ENCODE assay signal across 8 cellular contexts in the genomic region with DNA sequence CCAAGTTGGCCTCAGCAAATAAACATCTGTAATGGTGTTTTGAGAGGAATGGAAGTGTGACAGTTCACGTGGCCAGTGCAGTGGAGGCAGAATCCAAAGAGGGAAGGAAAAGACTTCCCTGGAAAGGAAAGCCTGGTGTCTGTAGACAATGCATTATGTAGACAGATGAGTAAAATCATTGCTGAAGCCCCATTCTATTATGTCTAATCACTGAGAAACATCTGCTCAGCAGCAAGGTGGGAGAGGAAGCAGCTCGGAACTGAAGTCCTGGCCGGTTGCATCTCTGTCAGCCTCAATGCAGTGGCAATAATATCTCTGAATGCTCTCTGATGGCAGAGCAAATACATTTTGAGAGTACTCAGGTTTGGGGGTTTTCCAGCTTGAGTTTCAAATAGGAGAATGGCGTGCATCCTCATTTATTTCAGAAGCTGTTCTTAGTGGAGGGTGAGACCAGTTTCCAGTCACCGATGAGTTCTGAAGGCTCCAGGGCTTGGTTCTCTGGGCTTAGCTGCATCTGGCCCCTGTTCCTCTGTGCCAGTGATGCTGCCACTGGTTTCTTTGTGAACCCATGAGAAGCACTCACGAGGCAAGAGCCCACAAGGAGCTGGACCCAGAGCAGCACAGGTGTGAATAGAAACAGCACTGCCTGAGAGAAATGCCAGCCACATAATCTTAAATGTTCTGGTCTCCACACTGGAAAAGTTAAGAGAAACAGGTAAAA.
DNase-seq lines count a peak whose midpoint lies in the region; ATAC-seq and TF ChIP-seq lines count a peak whose summit lies in the region.

No MANE protein-coding gene starts in this region.

- CTCF ChIA-PET in activated naive CD4-positive, alpha-beta T cell treated with anti-CD3 and anti-CD28 coated beads for 36 hours (lab: Charles Lee) = interaction anchor here (0.6 to 4.2 kb wide), 6 partner anchors 10 to 751 kb away, joined by 3 to 21 read pairs (median 3); no protein-coding TSS in a partner anchor

- H3K4me3 ChIP-seq in esophagus muscularis mucosa = no peak overlapping the region

- no peak overlapping the region for H3K4me3 Mint-ChIP-seq in activated naive CD4-positive, alpha-beta T cell treated with anti-CD3 and anti-CD28 coated beads for 36 hours
- no peak overlapping the region for H3K4me3 Mint-ChIP-seq in stimulated activated naive B cell treated with anti-CD40 and anti-IgM and Interleukin-4, amounts not matched to agents 10 μg/mL and 1 μg/mL and 100 μg/mL, for 72 hours

- 65% methylated on average over 6 of the region's 6 CpGs for WGBS in esophagus muscularis mucosa

- TF ChIP-seq EP300 in esophagus muscularis mucosa (IDR thresholded peaks at IDR 0.05) = no peak

- H3K36me3 Mint-ChIP-seq in activated naive CD4-positive, alpha-beta T cell treated with anti-CD3 and anti-CD28 coated beads for 36 hours (ENCODE audit: low read depth) = peaks cover 74% of the 10 kb centered on the region
- peaks cover 50 to 71% of the 10 kb centered on the region in 2 donors for H3K36me3 Mint-ChIP-seq in stimulated activated naive B cell treated with anti-CD40 and anti-IgM and Interleukin-4, amounts not matched to agents 10 μg/mL and 1 μg/mL and 100 μg/mL, for 72 hours

- peaks cover 10 to 64% (median 21%) of the 10 kb centered on the region in 4 donors for H3K36me3 ChIP-seq in esophagus muscularis mucosa

- no peaks in the 10 kb centered on the region for H3K27me3 ChIP-seq in esophagus muscularis mucosa

- peaks cover 8% of the 10 kb centered on the region for H3K9me3 Mint-ChIP-seq in activated naive CD4-positive, alpha-beta T cell treated with anti-CD3 and anti-CD28 coated beads for 36 hours
- peaks cover 6 to 11% of the 10 kb centered on the region in 2 donors for H3K9me3 Mint-ChIP-seq in stimulated activated naive B cell treated with anti-CD40 and anti-IgM and Interleukin-4, amounts not matched to agents 10 μg/mL and 1 μg/mL and 100 μg/mL, for 72 hours

- no peak for TF ChIP-seq POLR2A in esophagus muscularis mucosa (IDR thresholded peaks at IDR 0.05; ENCODE audit: low read depth)

- no peak overlapping the region for H3K27ac ChIP-seq in esophagus muscularis mucosa (replicated peaks in 1 of 4)

- TF ChIP-seq CTCF in esophagus muscularis mucosa (IDR thresholded peaks at IDR 0.05) = no peak

- DNase-seq in activated naive CD4-positive, alpha-beta T cell treated with anti-CD3 and anti-CD28 coated beads for 36 hours = peak; percentile 44
- DNase-seq in activated naive CD4-positive, alpha-beta T cell treated with Interleukin-2 at 50 U/mL for 16 hours = no peak
- DNase-seq in NCI-H345 treated with DMSO at 0.1 percent for 48 hours (lab: John Stamatoyannopoulos, UW; ENCODE audit: unreplicated experiment) (peak; percentile 56), esophagus muscularis mucosa (ENCODE audit: extremely low spot score) (no peak), NCI-H1694 treated with DMSO at 0.1 percent for 48 hours (lab: John Stamatoyannopoulos, UW) (no peak), NCI-H2029 treated with DMSO at 0.1 percent for 48 hours (lab: John Stamatoyannopoulos, UW) (no peak)
- DNase-seq in stimulated activated naive B cell treated with anti-CD40 and anti-IgM and Interleukin-4, amounts not matched to agents 10 μg/mL and 1 μg/mL and 100 μg/mL, for 72 hours = no peak

- H3K27me3 Mint-ChIP-seq in activated naive CD4-positive, alpha-beta T cell treated with anti-CD3 and anti-CD28 coated beads for 36 hours (ENCODE audit: low read depth) = no peaks in the 10 kb centered on the region
- H3K27me3 Mint-ChIP-seq in stimulated activated naive B cell treated with anti-CD40 and anti-IgM and Interleukin-4, amounts not matched to agents 10 μg/mL and 1 μg/mL and 100 μg/mL, for 72 hours = no peaks in the 10 kb centered on the region

- intact Hi-C loops in activated naive CD4-positive, alpha-beta T cell treated with anti-CD3 and anti-CD28 coated beads for 36 hours (cut with micrococcal nuclease) = loop anchor here (1.0 kb wide), 3 partner anchors 11 to 127 kb away; a partner anchor contains a TSS
- intact Hi-C loops in esophagus muscularis mucosa (cut with DNase I) = no loop called here

- peak overlapping the region; percentile 98 for H3K27ac Mint-ChIP-seq in activated naive CD4-positive, alpha-beta T cell treated with anti-CD3 and anti-CD28 coated beads for 36 hours
- H3K27ac Mint-ChIP-seq in stimulated activated naive B cell treated with anti-CD40 and anti-IgM and Interleukin-4, amounts not matched to agents 10 μg/mL and 1 μg/mL and 100 μg/mL, for 72 hours = peak overlapping the region; percentile 82

- H3K9me3 ChIP-seq in esophagus muscularis mucosa = peaks cover 0 to 24% (median 19%) of the 10 kb centered on the region in 4 donors

- no peaks in the 10 kb centered on the region for H3K4me1 ChIP-seq in esophagus muscularis mucosa

- ATAC-seq in HG02763 (IDR thresholded peaks at IDR 0.05; ENCODE audit: unreplicated experiment) = peak; percentile 17
- ATAC-seq in stimulated activated naive B cell treated with anti-CD40 and anti-IgM and Interleukin-4, amounts not matched to agents 10 μg/mL and 1 μg/mL and 100 μg/mL, for 72 hours (replicated peaks) = peak; percentile 27 to 52

- peaks cover 52% of the 10 kb centered on the region for H3K4me1 Mint-ChIP-seq in activated naive CD4-positive, alpha-beta T cell treated with anti-CD3 and anti-CD28 coated beads for 36 hours (ENCODE audit: low read depth)
- H3K4me1 Mint-ChIP-seq in stimulated activated naive B cell treated with anti-CD40 and anti-IgM and Interleukin-4, amounts not matched to agents 10 μg/mL and 1 μg/mL and 100 μg/mL, for 72 hours = peaks cover 13 to 16% of the 10 kb centered on the region in 2 donors

Comparison
In these comparisons a context has a peak if more than half of its experiments do, and no peak if none do; other contexts are left out.
1. DNase-seq: peak in activated naive CD4-positive, alpha-beta T cell treated with anti-CD3 and anti-CD28 coated beads for 36 hours (single experiment) and NCI-H345 treated with DMSO at 0.1 percent for 48 hours (single experiment); none in activated naive CD4-positive, alpha-beta T cell treated with Interleukin-2 at 50 U/mL for 16 hours (single experiment), stimulated activated naive B cell treated with anti-CD40 and anti-IgM and Interleukin-4, amounts not matched to agents 10 μg/mL and 1 μg/mL and 100 μg/mL, for 72 hours (single experiment), esophagus muscularis mucosa (single experiment), NCI-H1694 treated with DMSO at 0.1 percent for 48 hours (single experiment) and NCI-H2029 treated with DMSO at 0.1 percent for 48 hours (single experiment).